12 cellular contexts compared by ENCODE assay signal in genomic region chr6:98957440-98957839, GRCh38. TPM values are rescaled to one million over a fixed set of nuclear protein-coding genes. Genes with fewer than 3 reads are reported as not detected.
DNase-seq lines count a peak whose midpoint lies in the region; ATAC-seq and TF ChIP-seq lines count a peak whose summit lies in the region.
"Had no signal": no experiment of that assay in that cellular context is flagged by ENCODE, and none has a peak within 500 bp of the region (broad histone marks: within the 10 kb centered on the region; RNA-seq: fewer than 3 reads in every experiment).

No MANE protein-coding gene starts in this region.

- peak; percentile 33 for DNase-seq in HCT116 (ENCODE audit: low read depth, low spot score)
- DNase-seq in T1000 (lab: John Stamatoyannopoulos, UW) = peak; percentile 68
- DNase-seq in fibroblast of pulmonary artery (ENCODE audit: low read depth) = peak; percentile 30
- peak; percentile 65 for DNase-seq in spleen
- DNase-seq in GM19240 (ENCODE audit: insufficient read length, low spot score) = no peak
- no peak for DNase-seq in glutamatergic neuron
- DNase-seq in COLO668 (lab: John Stamatoyannopoulos, UW; ENCODE audit: unreplicated experiment) = no peak
- DNase-seq: activated effector memory CD4-positive, alpha-beta T cell treated with anti-CD3 and anti-CD28 coated beads, Interleukin-2, amount 50 U/mL, for 16 hours; Karpas-422; naive B cell had no signal

- no peak overlapping the region for H3K9ac ChIP-seq in HCT116 (ENCODE audit: low read length)

- H3K4me3 Mint-ChIP-seq in glutamatergic neuron (ENCODE audit: unreplicated experiment) = no peak overlapping the region
- H3K4me3 Mint-ChIP-seq: naive B cell had no signal

- no peaks in the 10 kb centered on the region for H3K9me3 Mint-ChIP-seq in glutamatergic neuron (ENCODE audit: unreplicated experiment)

- H3K27me3 ChIP-seq in HCT116 (ENCODE audit: insufficient read depth, low read length) = peaks cover 12% of the 10 kb centered on the region; the same call in 1 of the 2 replicates
- no peaks in the 10 kb centered on the region for H3K27me3 ChIP-seq in spleen (replicated peaks in 1 of 7)

- BruUV-seq in HCT116 (replicated peaks; lab: Mats Ljungman, UMichigan) = no TSS peak

- RAD21 ChIA-PET in HCT116 (lab: Charles Lee; ENCODE audit: low non-redundant PET in 1 of 2, low total read pairs in 2 of 2, uncharacterized antibody in 2 of 2, unreplicated experiment in 2 of 2) = no interaction called here

- CTCF ChIA-PET in HCT116 (lab: Charles Lee) = no interaction called here

- 56 to 79% (median 66%) methylated on average over 3 of the region's 3 CpGs for WGBS in spleen, 5 donors

- TF ChIP-seq RAD21 in HCT116 (IDR thresholded peaks at IDR 0.05; ENCODE audit: low read depth) = no peak

- ATAC-seq in HCT116 (peak; percentile 94), HG02642 (IDR thresholded peaks at IDR 0.05; ENCODE audit: poor library complexity, unreplicated experiment) (no peak)
- ATAC-seq: Panc1 had no signal

- H3K9me2 ChIP-seq in HCT116 (ENCODE audit: insufficient read depth) = no peaks in the 10 kb centered on the region

- TF ChIP-seq CTCF in HCT116 (IDR thresholded peaks at IDR 0.05 in 2 of 3, conservative IDR thresholded peaks at IDR 0.05 in 1 of 3; ENCODE audit: borderline replicate concordance in 1 of 3, insufficient read depth in 1 of 3, low read depth in 2 of 3, low read length in 2 of 3) = no peak
- TF ChIP-seq CTCF in fibroblast of pulmonary artery (IDR thresholded peaks at IDR 0.05; ENCODE audit: low read length, missing control alignments) = no peak
- no peak for TF ChIP-seq CTCF in spleen (IDR thresholded peaks at IDR 0.05 in 8 of 11, conservative IDR thresholded peaks at IDR 0.05 in 3 of 11)
- no peak for TF ChIP-seq CTCF in glutamatergic neuron (IDR thresholded peaks at IDR 0.05; ENCODE audit: partially characterized antibody, unreplicated experiment)

- no peaks in the 10 kb centered on the region for H4K20me1 ChIP-seq in HCT116 (ENCODE audit: insufficient read depth)

- H3K27ac ChIP-seq in HCT116 (ENCODE audit: low read depth, low read length) = no peak overlapping the region
- no peak overlapping the region for H3K27ac ChIP-seq in spleen

- no peaks in the 10 kb centered on the region for H3K27me3 Mint-ChIP-seq in glutamatergic neuron (ENCODE audit: unreplicated experiment)

- no peak overlapping the region for H2AFZ ChIP-seq in HCT116 (ENCODE audit: low read depth, low read length, poor library complexity, severe bottlenecking)

- H3K36me3 ChIP-seq in HCT116 (ENCODE audit: control insufficient read depth in 1 of 2, insufficient read depth in 2 of 2, low read length in 2 of 2) (no peaks in the 10 kb centered on the region), spleen (no peaks in the 10 kb centered on the region)

- H3K4me1 ChIP-seq in HCT116 (ENCODE audit: control insufficient read depth in 1 of 2, insufficient read depth in 2 of 2, low read length in 2 of 2) (peaks cover 5 to 8% of the 10 kb centered on the region in 2 experiments; a peak in 3 of 4 replicates), spleen (peaks cover 0 to 7% (median 0%) of the 10 kb centered on the region in 6 donors)

- no peaks in the 10 kb centered on the region for H3K79me2 ChIP-seq in HCT116 (ENCODE audit: insufficient read depth, low read length)

- POLR2A ChIA-PET in HCT116 (lab: Charles Lee) = interaction anchor here (1.8 kb wide), 1 partner anchor 10 kb away, joined by 8 read pairs; the partner anchor contains the start of gene FBXL4

- peak overlapping the region; percentile 23; the same call in 1 of the 2 replicates for H3K4me2 ChIP-seq in HCT116 (ENCODE audit: low read length)

- H3K27ac Mint-ChIP-seq in glutamatergic neuron (ENCODE audit: unreplicated experiment) = no peak overlapping the region
- H3K27ac Mint-ChIP-seq: naive B cell had no signal

- H3K36me3 Mint-ChIP-seq in glutamatergic neuron (ENCODE audit: unreplicated experiment) = no peaks in the 10 kb centered on the region
- H3K36me3 Mint-ChIP-seq: naive B cell had no signal

- H3K9me3 ChIP-seq in HCT116 (ENCODE audit: control insufficient read depth in 1 of 2, insufficient read depth in 1 of 2, low read depth in 1 of 2, low read length in 2 of 2) (no peaks in the 10 kb centered on the region), spleen (no peaks in the 10 kb centered on the region)

- H3K4me3 ChIP-seq in HCT116 (replicated peaks in 1 of 2; ENCODE audit: low read depth in 1 of 2, low read length in 2 of 2) = no peak overlapping the region
- no peak overlapping the region for H3K4me3 ChIP-seq in fibroblast of pulmonary artery (replicated peaks; ENCODE audit: low read depth, low read length)
- H3K4me3 ChIP-seq in spleen = no peak overlapping the region

- intact Hi-C loops in HCT116 (cut with micrococcal nuclease) = no loop called here
- intact Hi-C loops in spleen (cut with DNase I; ENCODE audit: low total_unique reads) = no loop called here

- TF ChIP-seq POLR2A in HCT116 (IDR thresholded peaks at IDR 0.05; ENCODE audit: borderline replicate concordance, extremely low read depth, insufficient read depth, insufficient read length) (no peak), spleen (IDR thresholded peaks at IDR 0.05) (no peak)

- H3K4me1 Mint-ChIP-seq in glutamatergic neuron (ENCODE audit: low read depth, unreplicated experiment) = no peaks in the 10 kb centered on the region
- H3K4me1 Mint-ChIP-seq: naive B cell had no signal

TF ChIP-seq in HCT116, 20 proteins besides CTCF, POLR2A, EP300 and RAD21 (continues in another document):
- TF ChIP-seq POLR2AphosphoS5 (IDR thresholded peaks at IDR 0.05; ENCODE audit: low read depth, low read length) (no peak), FOSL1 (IDR thresholded peaks at IDR 0.05; ENCODE audit: low read depth) (peak; percentile 67), JUND (IDR thresholded peaks at IDR 0.05) (peak; percentile 73), TCF7L2 (IDR thresholded peaks at IDR 0.05; ENCODE audit: borderline replicate concordance, extremely low read depth, insufficient read depth, insufficient read length) (peak; percentile 95), SP1 (IDR thresholded peaks at IDR 0.05; ENCODE audit: low read depth) (peak; percentile 55), ZFX (IDR thresholded peaks at IDR 0.05) (no peak), SIN3A (IDR thresholded peaks at IDR 0.05; ENCODE audit: low read depth) (0 out of 2 replicates have a peak, but pooled peaks have one; percentile 40), CEBPB (IDR thresholded peaks at IDR 0.05; ENCODE audit: low read depth) (peak; percentile 43; the same call in 1 of the 2 replicates), EZH2phosphoT487 (IDR thresholded peaks at IDR 0.05; ENCODE audit: borderline replicate concordance) (no peak), YY1 (IDR thresholded peaks at IDR 0.05; ENCODE audit: extremely low read depth, insufficient replicate concordance, low read depth, low read length) (no peak), ELF1 (IDR thresholded peaks at IDR 0.05; ENCODE audit: borderline replicate concordance, low read depth) (0 out of 2 replicates have a peak, but pooled peaks have one; percentile 11)
- TF ChIP-seq, protein P1, sequence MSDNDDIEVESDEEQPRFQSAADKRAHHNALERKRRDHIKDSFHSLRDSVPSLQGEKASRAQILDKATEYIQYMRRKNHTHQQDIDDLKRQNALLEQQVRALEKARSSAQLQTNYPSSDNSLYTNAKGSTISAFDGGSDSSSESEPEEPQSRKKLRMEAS (IDR thresholded peaks at IDR 0.05) = no peak
- TF ChIP-seq, protein P2, sequence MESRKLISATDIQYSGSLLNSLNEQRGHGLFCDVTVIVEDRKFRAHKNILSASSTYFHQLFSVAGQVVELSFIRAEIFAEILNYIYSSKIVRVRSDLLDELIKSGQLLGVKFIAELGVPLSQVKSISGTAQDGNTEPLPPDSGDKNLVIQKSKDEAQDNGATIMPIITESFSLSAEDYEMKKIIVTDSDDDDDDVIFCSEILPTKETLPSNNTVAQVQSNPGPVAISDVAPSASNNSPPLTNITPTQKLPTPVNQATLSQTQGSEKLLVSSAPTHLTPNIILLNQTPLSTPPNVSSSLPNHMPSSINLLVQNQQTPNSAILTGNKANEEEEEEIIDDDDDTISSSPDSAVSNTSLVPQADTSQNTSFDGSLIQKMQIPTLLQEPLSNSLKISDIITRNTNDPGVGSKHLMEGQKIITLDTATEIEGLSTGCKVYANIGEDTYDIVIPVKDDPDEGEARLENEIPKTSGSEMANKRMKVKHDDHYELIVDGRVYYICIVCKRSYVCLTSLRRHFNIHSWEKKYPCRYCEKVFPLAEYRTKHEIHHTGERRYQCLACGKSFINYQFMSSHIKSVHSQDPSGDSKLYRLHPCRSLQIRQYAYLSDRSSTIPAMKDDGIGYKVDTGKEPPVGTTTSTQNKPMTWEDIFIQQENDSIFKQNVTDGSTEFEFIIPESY (IDR thresholded peaks at IDR 0.05; ENCODE audit: extremely low read depth, insufficient replicate concordance, low read length) = no peak
- TF ChIP-seq, protein P3, sequence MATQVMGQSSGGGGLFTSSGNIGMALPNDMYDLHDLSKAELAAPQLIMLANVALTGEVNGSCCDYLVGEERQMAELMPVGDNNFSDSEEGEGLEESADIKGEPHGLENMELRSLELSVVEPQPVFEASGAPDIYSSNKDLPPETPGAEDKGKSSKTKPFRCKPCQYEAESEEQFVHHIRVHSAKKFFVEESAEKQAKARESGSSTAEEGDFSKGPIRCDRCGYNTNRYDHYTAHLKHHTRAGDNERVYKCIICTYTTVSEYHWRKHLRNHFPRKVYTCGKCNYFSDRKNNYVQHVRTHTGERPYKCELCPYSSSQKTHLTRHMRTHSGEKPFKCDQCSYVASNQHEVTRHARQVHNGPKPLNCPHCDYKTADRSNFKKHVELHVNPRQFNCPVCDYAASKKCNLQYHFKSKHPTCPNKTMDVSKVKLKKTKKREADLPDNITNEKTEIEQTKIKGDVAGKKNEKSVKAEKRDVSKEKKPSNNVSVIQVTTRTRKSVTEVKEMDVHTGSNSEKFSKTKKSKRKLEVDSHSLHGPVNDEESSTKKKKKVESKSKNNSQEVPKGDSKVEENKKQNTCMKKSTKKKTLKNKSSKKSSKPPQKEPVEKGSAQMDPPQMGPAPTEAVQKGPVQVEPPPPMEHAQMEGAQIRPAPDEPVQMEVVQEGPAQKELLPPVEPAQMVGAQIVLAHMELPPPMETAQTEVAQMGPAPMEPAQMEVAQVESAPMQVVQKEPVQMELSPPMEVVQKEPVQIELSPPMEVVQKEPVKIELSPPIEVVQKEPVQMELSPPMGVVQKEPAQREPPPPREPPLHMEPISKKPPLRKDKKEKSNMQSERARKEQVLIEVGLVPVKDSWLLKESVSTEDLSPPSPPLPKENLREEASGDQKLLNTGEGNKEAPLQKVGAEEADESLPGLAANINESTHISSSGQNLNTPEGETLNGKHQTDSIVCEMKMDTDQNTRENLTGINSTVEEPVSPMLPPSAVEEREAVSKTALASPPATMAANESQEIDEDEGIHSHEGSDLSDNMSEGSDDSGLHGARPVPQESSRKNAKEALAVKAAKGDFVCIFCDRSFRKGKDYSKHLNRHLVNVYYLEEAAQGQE (IDR thresholded peaks at IDR 0.05; ENCODE audit: low read depth) = no peak

RNA-seq across cellular contexts. Expression of gene FBXL4, which starts 9.7 kb away (rescaled TPM):
- total RNA-seq in HCT116 (2021; ENCODE audit: unreplicated experiment) (15.7 TPM), spleen (10 to 100 TPM; 14.2 to 27.0 (median 19.8) TPM), glutamatergic neuron (ENCODE audit: unreplicated experiment) (30.9 TPM)
- polyA plus RNA-seq in HCT116 (2012) = 4.7 and 5.6 TPM in 2 replicates
- polyA plus RNA-seq in spleen = 1 to 10 TPM; 2.7 to 4.7 (median 3.1) TPM

Comparison
In these comparisons a context has a peak if more than half of its experiments do, and no peak if none do; other contexts are left out.
1. DNase-seq: peak in HCT116 (single experiment), T1000 (single experiment), fibroblast of pulmonary artery (single experiment) and spleen (single experiment); none in GM19240 (single experiment), glutamatergic neuron (single experiment) and COLO668 (single experiment).